Comparison of ENCODE assay signal across 23 cellular contexts in the genomic region with DNA sequence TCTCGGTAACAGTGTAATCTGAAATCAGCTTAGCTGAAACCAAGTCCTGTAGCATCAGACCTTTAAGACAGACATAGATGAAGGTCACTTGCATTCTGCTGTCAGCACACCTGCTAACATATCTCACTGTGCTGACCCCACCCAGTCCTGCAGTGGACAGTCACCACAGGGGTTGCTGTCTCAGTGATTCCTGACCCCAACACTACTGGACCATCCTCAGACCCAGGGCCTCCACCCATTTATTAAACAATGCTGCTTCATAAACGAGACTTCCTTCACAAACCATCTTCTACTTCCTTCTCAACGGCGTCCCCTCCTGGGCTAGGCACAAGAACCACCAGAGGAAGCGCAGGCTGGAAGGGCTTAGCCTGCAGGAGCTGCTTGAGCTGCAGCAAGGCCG. TPM values are rescaled to one million over a fixed set of nuclear protein-coding genes. Genes with fewer than 3 reads are reported as not detected.
DNase-seq lines count a peak whose midpoint lies in the region; ATAC-seq and TF ChIP-seq lines count a peak whose summit lies in the region.
"Had no signal": no experiment of that assay in that cellular context is flagged by ENCODE, and none has a peak within 500 bp of the region (broad histone marks: within the 10 kb centered on the region; RNA-seq: fewer than 3 reads in every experiment).

No MANE protein-coding gene starts in this region.

- dilution Hi-C loops in IMR-90 (cut with HindIII; ENCODE audit: low sequenced_read_pairs, unreplicated experiment) = no loop called here

- CTCF ChIA-PET in activated CD8-positive, alpha-beta T cell treated with anti-CD3 and anti-CD28 coated beads, Interleukin-2, amount 10 ng/mL, durations not matched to agents 7 days and 5 days (lab: Charles Lee) = no interaction called here
- CTCF ChIA-PET in activated CD8-positive, alpha-beta T cell treated with anti-CD3 and anti-CD28 coated beads for 36 hours (lab: Charles Lee) = interaction anchor here (1.8 kb wide), 1 partner anchor 11 kb away, joined by 4 read pairs; no protein-coding TSS in a partner anchor
- CTCF ChIA-PET in IMR-90 (lab: Yijun Ruan, JAX) = no interaction called here

- POLR2A ChIA-PET in activated CD8-positive, alpha-beta T cell treated with anti-CD3 and anti-CD28 coated beads, Interleukin-2, amount 10 ng/mL, durations not matched to agents 7 days and 5 days (lab: Charles Lee) = interaction anchor here (1.3 kb wide), 1 partner anchor 10 kb away, joined by 4 read pairs; no protein-coding TSS in a partner anchor
- POLR2A ChIA-PET in activated CD8-positive, alpha-beta T cell treated with anti-CD3 and anti-CD28 coated beads for 36 hours (lab: Charles Lee) = no interaction called here
- POLR2A ChIA-PET in IMR-90 (lab: Charles Lee; ENCODE audit: unreplicated experiment) = no interaction called here

- H3K36me3 ChIP-seq in IMR-90 (ENCODE audit: control insufficient read depth, insufficient read depth, low read length) (peaks cover 68% of the 10 kb centered on the region), neuronal stem cell (replicated peaks in 1 of 2; ENCODE audit: control insufficient read depth in 2 of 2, insufficient read depth in 2 of 2, low read length in 2 of 2) (peaks cover 56 to 97% of the 10 kb centered on the region in 2 donors)

- H3K23ac ChIP-seq in IMR-90 (ENCODE audit: low read depth, low read length) (no peak overlapping the region), neuronal stem cell (ENCODE audit: low read depth, low read length, poor library complexity) (no peak overlapping the region)

- peaks cover 78% of the 10 kb centered on the region for H3K36me3 Mint-ChIP-seq in activated CD8-positive, alpha-beta T cell treated with anti-CD3 and anti-CD28 coated beads, Interleukin-2, amount 10 ng/mL, durations not matched to agents 7 days and 5 days (ENCODE audit: low read depth)
- H3K36me3 Mint-ChIP-seq in activated CD8-positive, alpha-beta T cell treated with anti-CD3 and anti-CD28 coated beads for 36 hours (ENCODE audit: low read depth) = peaks cover 54% of the 10 kb centered on the region
- peaks cover 57% of the 10 kb centered on the region for H3K36me3 Mint-ChIP-seq in endothelial cell (ENCODE audit: low read depth, unreplicated experiment)

- H3K27me3 ChIP-seq in IMR-90 (ENCODE audit: control insufficient read depth, insufficient read depth, low read length) (no peaks in the 10 kb centered on the region), neuronal stem cell (ENCODE audit: control insufficient read depth in 3 of 3, insufficient read depth in 3 of 3, low read depth in 1 of 3, low read length in 3 of 3) (no peaks in the 10 kb centered on the region)
- H3K27me3 ChIP-seq: SJSA1 had no signal

- H3K9me1 ChIP-seq in IMR-90 (ENCODE audit: insufficient read depth, low read length) = peaks cover 16% of the 10 kb centered on the region

- H3K9me3 Mint-ChIP-seq in activated CD8-positive, alpha-beta T cell treated with anti-CD3 and anti-CD28 coated beads, Interleukin-2, amount 10 ng/mL, durations not matched to agents 7 days and 5 days (ENCODE audit: insufficient read depth) = no peaks in the 10 kb centered on the region
- H3K9me3 Mint-ChIP-seq in activated CD8-positive, alpha-beta T cell treated with anti-CD3 and anti-CD28 coated beads for 36 hours = no peaks in the 10 kb centered on the region
- no peaks in the 10 kb centered on the region for H3K9me3 Mint-ChIP-seq in endothelial cell (ENCODE audit: unreplicated experiment)

- H3K4me3 Mint-ChIP-seq in activated CD8-positive, alpha-beta T cell treated with anti-CD3 and anti-CD28 coated beads, Interleukin-2, amount 10 ng/mL, durations not matched to agents 7 days and 5 days = no peak overlapping the region
- H3K4me3 Mint-ChIP-seq in activated CD8-positive, alpha-beta T cell treated with anti-CD3 and anti-CD28 coated beads for 36 hours = no peak overlapping the region
- H3K4me3 Mint-ChIP-seq in endothelial cell (ENCODE audit: unreplicated experiment) = peak overlapping the region; percentile 43

- no peaks in the 10 kb centered on the region for H3K27me3 Mint-ChIP-seq in activated CD8-positive, alpha-beta T cell treated with anti-CD3 and anti-CD28 coated beads, Interleukin-2, amount 10 ng/mL, durations not matched to agents 7 days and 5 days (ENCODE audit: low read depth)
- H3K27me3 Mint-ChIP-seq in activated CD8-positive, alpha-beta T cell treated with anti-CD3 and anti-CD28 coated beads for 36 hours = no peaks in the 10 kb centered on the region
- H3K27me3 Mint-ChIP-seq in endothelial cell (ENCODE audit: unreplicated experiment) = peaks cover 4% of the 10 kb centered on the region

- no peak overlapping the region for H4K8ac ChIP-seq in IMR-90 (ENCODE audit: low read depth in 2 of 2, low read length in 2 of 2)
- no peak overlapping the region for H4K8ac ChIP-seq in neuronal stem cell (ENCODE audit: low read depth, low read length)

- H2AK5ac ChIP-seq in IMR-90 (ENCODE audit: low read depth, low read length) = no peak overlapping the region
- no peak overlapping the region for H2AK5ac ChIP-seq in neuronal stem cell (ENCODE audit: low read depth, low read length)

- intact Hi-C loops in activated CD8-positive, alpha-beta T cell treated with anti-CD3 and anti-CD28 coated beads for 36 hours (cut with micrococcal nuclease) = no loop called here
- intact Hi-C loops in IMR-90 (cut with micrococcal nuclease) = no loop called here

- H3K79me1 ChIP-seq in IMR-90 (ENCODE audit: low read depth in 1 of 2, low read length in 2 of 2) (peaks cover 8 to 24% of the 10 kb centered on the region in 2 experiments; a peak in 3 of 4 replicates), neuronal stem cell (ENCODE audit: low read depth, low read length) (peaks cover 2% of the 10 kb centered on the region)

- H3K27ac ChIP-seq in IMR-90 (ENCODE audit: insufficient read depth, low read length) (no peak overlapping the region), neuronal stem cell (replicated peaks; ENCODE audit: low read length) (no peak overlapping the region)
- H3K27ac ChIP-seq: GM23248, SJSA1 had no signal

- no peak overlapping the region for H2BK12ac ChIP-seq in neuronal stem cell (ENCODE audit: low read length)

- no peak overlapping the region for H4K5ac ChIP-seq in IMR-90 (ENCODE audit: low read depth, low read length)

- peak overlapping the region; percentile 5 for H3K27ac Mint-ChIP-seq in activated CD8-positive, alpha-beta T cell treated with anti-CD3 and anti-CD28 coated beads, Interleukin-2, amount 10 ng/mL, durations not matched to agents 7 days and 5 days
- H3K27ac Mint-ChIP-seq in activated CD8-positive, alpha-beta T cell treated with anti-CD3 and anti-CD28 coated beads for 36 hours = no peak overlapping the region
- H3K27ac Mint-ChIP-seq in endothelial cell (ENCODE audit: unreplicated experiment) = no peak overlapping the region

- no peak overlapping the region for H3K9ac ChIP-seq in IMR-90 (ENCODE audit: low read depth, low read length)
- peak overlapping the region; percentile 45 for H3K9ac ChIP-seq in neuronal stem cell (ENCODE audit: low read depth, low read length, poor library complexity)
- H3K9ac ChIP-seq: GM23248 had no signal

- 95% methylated on average over 6 of the region's 6 CpGs; no CpG with 5 or more reads in 1 of the 2 experiments for WGBS in IMR-90 (ENCODE audit: extremely low coverage in 2 of 2, insufficient read length in 1 of 2), 2 experiments
- WGBS in neuronal stem cell (ENCODE audit: extremely low coverage in 2 of 2, insufficient read length in 2 of 2, insufficient replicate concordance in 1 of 2), 2 donors = no CpG with 5 or more reads among the region's 6 CpGs

- no peak for ATAC-seq in activated CD8-positive, alpha-beta T cell treated with anti-CD3 and anti-CD28 coated beads, Interleukin-2, amount 10 ng/mL, durations not matched to agents 7 days and 5 days
- ATAC-seq in activated CD8-positive, alpha-beta T cell treated with anti-CD3 and anti-CD28 coated beads for 36 hours = no peak
- ATAC-seq in IMR-90 (ENCODE audit: low read depth) = no peak

- H3K4me1 ChIP-seq in IMR-90 (ENCODE audit: control insufficient read depth, insufficient read depth, low read length) (no peaks in the 10 kb centered on the region), neuronal stem cell (ENCODE audit: control insufficient read depth in 2 of 2, insufficient read depth in 1 of 2, low read depth in 1 of 2, low read length in 2 of 2) (no peaks in the 10 kb centered on the region)
- H3K4me1 ChIP-seq: HAP-1, SJSA1 had no signal

- H2BK15ac ChIP-seq in IMR-90 (ENCODE audit: low read depth, low read length) (no peak overlapping the region), neuronal stem cell (ENCODE audit: low read length) (no peak overlapping the region)

- no peak overlapping the region for H3K56ac ChIP-seq in IMR-90 (ENCODE audit: extremely low read depth, insufficient read depth, low read length)

- H3K4me3 ChIP-seq in IMR-90 (ENCODE audit: insufficient read depth, low read depth, low read length) (no peak overlapping the region), neuronal stem cell (ENCODE audit: low read length in 2 of 2) (no peak overlapping the region)
- H3K4me3 ChIP-seq: GM23248, HAP-1, SJSA1 had no signal

- DNase-seq in activated CD8-positive, alpha-beta T cell treated with anti-CD3 and anti-CD28 coated beads, Interleukin-2, amount 10 ng/mL, durations not matched to agents 7 days and 5 days = no peak
- DNase-seq in activated CD8-positive, alpha-beta T cell treated with anti-CD3 and anti-CD28 coated beads for 36 hours = no peak
- DNase-seq in IMR-90 (no peak), endothelial cell (ENCODE audit: low spot score) (no peak), neuronal stem cell (ENCODE audit: low spot score) (no peak), activated gamma-delta T cell treated with Interleukin-2 at 50 U/mL for 16 hours (no peak), occipital lobe (lab: John Stamatoyannopoulos, UW) (no peak), AG08395 (ENCODE audit: low spot score) (no peak)
- DNase-seq: 8988T; ACHN; GM23248; KBM-7; NCI-H1105 treated with DMSO at 0.1 percent for 48 hours; NCI-H146; NCI-H1930; NCI-H2107; NCI-H524 treated with DMSO at 0.1 percent for 48 hours; NCI-H774; NK-92 treated with Interleukin-12 subunit alpha and Interleukin-12 subunit beta, amount 100 ng/mL, for 24 hours; Right ventricle myocardium superior; RPMI8226 had no signal

- TF ChIP-seq POLR2A in IMR-90 (IDR thresholded peaks at IDR 0.05; ENCODE audit: low read depth, low read length) = no peak

- peaks cover 6% of the 10 kb centered on the region for H4K20me1 ChIP-seq in IMR-90 (ENCODE audit: insufficient read depth, low read length)

- H3K4me2 ChIP-seq in IMR-90 (ENCODE audit: low read depth, low read length) = no peak overlapping the region
- H3K4me2 ChIP-seq in neuronal stem cell (ENCODE audit: insufficient read depth, low read length, poor library complexity, severe bottlenecking) = no peak overlapping the region

- no peak overlapping the region for H2BK120ac ChIP-seq in IMR-90 (ENCODE audit: low read depth, low read length)
- no peak overlapping the region for H2BK120ac ChIP-seq in neuronal stem cell (ENCODE audit: low read depth, low read length)

- peaks cover 30% of the 10 kb centered on the region for H3K4me1 Mint-ChIP-seq in activated CD8-positive, alpha-beta T cell treated with anti-CD3 and anti-CD28 coated beads, Interleukin-2, amount 10 ng/mL, durations not matched to agents 7 days and 5 days (ENCODE audit: low read depth)
- H3K4me1 Mint-ChIP-seq in activated CD8-positive, alpha-beta T cell treated with anti-CD3 and anti-CD28 coated beads for 36 hours (ENCODE audit: low read depth) = peaks cover 13% of the 10 kb centered on the region
- peaks cover 11% of the 10 kb centered on the region for H3K4me1 Mint-ChIP-seq in endothelial cell (ENCODE audit: unreplicated experiment)

- no peak for TF ChIP-seq RAD21 in IMR-90 (IDR thresholded peaks at IDR 0.05; ENCODE audit: low read length)

- H3K9me3 ChIP-seq in IMR-90 (ENCODE audit: control insufficient read depth, insufficient read depth, low read length) (no peaks in the 10 kb centered on the region), neuronal stem cell (replicated peaks in 1 of 2; ENCODE audit: control insufficient read depth in 2 of 2, insufficient read depth in 1 of 2, low read depth in 1 of 2, low read length in 2 of 2) (no peaks in the 10 kb centered on the region)
- H3K9me3 ChIP-seq: HAP-1, SJSA1 had no signal

- H3K18ac ChIP-seq in IMR-90 (ENCODE audit: low read depth, low read length) = no peak overlapping the region
- H3K18ac ChIP-seq in neuronal stem cell (ENCODE audit: low read length) = no peak overlapping the region

- H3K4ac ChIP-seq in IMR-90 (ENCODE audit: low read depth, low read length) (no peak overlapping the region), neuronal stem cell (ENCODE audit: low read length) (no peak overlapping the region)

- no peak overlapping the region for H4K91ac ChIP-seq in IMR-90 (ENCODE audit: insufficient read depth, low read depth, low read length)
- H4K91ac ChIP-seq in neuronal stem cell (ENCODE audit: low read depth, low read length, poor library complexity) = no peak overlapping the region

- H2AK9ac ChIP-seq in IMR-90 (replicated peaks; ENCODE audit: low read depth, low read length, poor library complexity) = peak overlapping the region; percentile 47

- in situ Hi-C loops in IMR-90 (cut with MboI; ENCODE audit: low sequenced_read_pairs) = no loop called here

- no peak overlapping the region for H2BK20ac ChIP-seq in IMR-90 (ENCODE audit: low read depth, low read length)

- no TSS peak for BruUV-seq in IMR-90 (replicated peaks; lab: Mats Ljungman, UMichigan)

- H2BK5ac ChIP-seq in IMR-90 (ENCODE audit: low read depth, low read length, poor library complexity, severe bottlenecking) = no peak overlapping the region
- H2BK5ac ChIP-seq in neuronal stem cell (ENCODE audit: low read length) = no peak overlapping the region

- TF ChIP-seq CTCF in activated CD8-positive, alpha-beta T cell treated with anti-CD3 and anti-CD28 coated beads for 36 hours (IDR thresholded peaks at IDR 0.05) = no peak
- TF ChIP-seq CTCF in IMR-90 (conservative IDR thresholded peaks at IDR 0.05; ENCODE audit: low read depth, low read length) (no peak), endothelial cell (IDR thresholded peaks at IDR 0.05; ENCODE audit: unreplicated experiment) (no peak)

- no peak overlapping the region for H2AFZ ChIP-seq in IMR-90 (replicated peaks; ENCODE audit: low read length, poor library complexity)
- H2AFZ ChIP-seq in neuronal stem cell (ENCODE audit: low read length) = no peak overlapping the region
- H2AFZ ChIP-seq: GM23248 had no signal

- H3K14ac ChIP-seq in IMR-90 (replicated peaks; ENCODE audit: low read depth, low read length) (no peak overlapping the region), neuronal stem cell (ENCODE audit: low read length) (no peak overlapping the region)

RNA-seq across cellular contexts. Expression of a gene that starts 17.8 kb away (rescaled TPM):
- 10 to 100 TPM; 72.1 to 76.1 TPM for total RNA-seq in activated CD8-positive, alpha-beta T cell treated with anti-CD3 and anti-CD28 coated beads, Interleukin-2, amount 10 ng/mL, durations not matched to agents 7 days and 5 days
- 10 to 100 TPM; 20.3 to 20.4 TPM for total RNA-seq in activated CD8-positive, alpha-beta T cell treated with anti-CD3 and anti-CD28 coated beads for 36 hours
- total RNA-seq in IMR-90 (2012; rRNA removed) (35.3 and 43.4 TPM in 2 replicates), endothelial cell (ENCODE audit: unreplicated experiment) (157 TPM), occipital lobe (52.7 TPM)
- polyA plus RNA-seq in IMR-90 (2012; rRNA removed) = 58.1 and 62.8 TPM in 2 replicates
- 44.1 and 60.0 TPM in 2 replicates for polyA plus RNA-seq in IMR-90 (2012; cell fraction: cytosol; rRNA removed)
- polyA plus RNA-seq in IMR-90 (2012; cell fraction: nucleus; rRNA removed; ENCODE audit: low replicate concordance) = 141 and 276 TPM in 2 replicates
- polyA plus RNA-seq in neuronal stem cell (2013, experiment 1 of 2) = 42.5 TPM
- polyA plus RNA-seq in neuronal stem cell (2013, experiment 2 of 2) = 42.2 TPM

RNA-seq across cellular contexts. Expression of a gene that starts 39.1 kb away (rescaled TPM):
- total RNA-seq in activated CD8-positive, alpha-beta T cell treated with anti-CD3 and anti-CD28 coated beads, Interleukin-2, amount 10 ng/mL, durations not matched to agents 7 days and 5 days = 100 to 1,000 TPM; 106 to 113 TPM
- total RNA-seq in activated CD8-positive, alpha-beta T cell treated with anti-CD3 and anti-CD28 coated beads for 36 hours = 100 to 1,000 TPM; 108 to 112 TPM
- 63.1 and 67.5 TPM in 2 replicates for total RNA-seq in IMR-90 (2012; rRNA removed)
- 40.3 and 46.5 TPM in 2 replicates for polyA plus RNA-seq in IMR-90 (2012; rRNA removed)
- polyA plus RNA-seq in IMR-90 (2012; cell fraction: cytosol; rRNA removed) = 24.7 and 30.3 TPM in 2 replicates
- polyA plus RNA-seq in IMR-90 (2012; cell fraction: nucleus; rRNA removed; ENCODE audit: low replicate concordance) = 121 and 171 TPM in 2 replicates
- 92.1 TPM for total RNA-seq in endothelial cell (ENCODE audit: unreplicated experiment)
- 40.7 TPM for polyA plus RNA-seq in neuronal stem cell (2013, experiment 1 of 2)
- polyA plus RNA-seq in neuronal stem cell (2013, experiment 2 of 2) = 38.0 TPM
- 82.7 TPM for total RNA-seq in occipital lobe

RNA-seq across cellular contexts. Expression of a gene that starts 39.8 kb away (rescaled TPM):
- total RNA-seq in activated CD8-positive, alpha-beta T cell treated with anti-CD3 and anti-CD28 coated beads, Interleukin-2, amount 10 ng/mL, durations not matched to agents 7 days and 5 days = 10 to 100 TPM; 13.4 to 15.2 TPM
- 10 to 100 TPM; 14.9 to 16.2 TPM for total RNA-seq in activated CD8-positive, alpha-beta T cell treated with anti-CD3 and anti-CD28 coated beads for 36 hours
- total RNA-seq in IMR-90 (2012; rRNA removed) = 5.9 and 7.8 TPM in 2 replicates
- 22.1 and 26.2 TPM in 2 replicates for polyA plus RNA-seq in IMR-90 (2012; rRNA removed)
- 8.8 and 10.5 TPM in 2 replicates for polyA plus RNA-seq in IMR-90 (2012; cell fraction: cytosol; rRNA removed)
- 4.2 and 16.5 TPM in 2 replicates for polyA plus RNA-seq in IMR-90 (2012; cell fraction: nucleus; rRNA removed; ENCODE audit: low replicate concordance)
- 7.0 TPM for total RNA-seq in endothelial cell (ENCODE audit: unreplicated experiment)
- 36.3 TPM for polyA plus RNA-seq in neuronal stem cell (2013, experiment 1 of 2)
- 33.5 TPM for polyA plus RNA-seq in neuronal stem cell (2013, experiment 2 of 2)
- 11.7 TPM for total RNA-seq in occipital lobe
